1 cellular context compared by ENCODE assay signal in the genomic region with DNA sequence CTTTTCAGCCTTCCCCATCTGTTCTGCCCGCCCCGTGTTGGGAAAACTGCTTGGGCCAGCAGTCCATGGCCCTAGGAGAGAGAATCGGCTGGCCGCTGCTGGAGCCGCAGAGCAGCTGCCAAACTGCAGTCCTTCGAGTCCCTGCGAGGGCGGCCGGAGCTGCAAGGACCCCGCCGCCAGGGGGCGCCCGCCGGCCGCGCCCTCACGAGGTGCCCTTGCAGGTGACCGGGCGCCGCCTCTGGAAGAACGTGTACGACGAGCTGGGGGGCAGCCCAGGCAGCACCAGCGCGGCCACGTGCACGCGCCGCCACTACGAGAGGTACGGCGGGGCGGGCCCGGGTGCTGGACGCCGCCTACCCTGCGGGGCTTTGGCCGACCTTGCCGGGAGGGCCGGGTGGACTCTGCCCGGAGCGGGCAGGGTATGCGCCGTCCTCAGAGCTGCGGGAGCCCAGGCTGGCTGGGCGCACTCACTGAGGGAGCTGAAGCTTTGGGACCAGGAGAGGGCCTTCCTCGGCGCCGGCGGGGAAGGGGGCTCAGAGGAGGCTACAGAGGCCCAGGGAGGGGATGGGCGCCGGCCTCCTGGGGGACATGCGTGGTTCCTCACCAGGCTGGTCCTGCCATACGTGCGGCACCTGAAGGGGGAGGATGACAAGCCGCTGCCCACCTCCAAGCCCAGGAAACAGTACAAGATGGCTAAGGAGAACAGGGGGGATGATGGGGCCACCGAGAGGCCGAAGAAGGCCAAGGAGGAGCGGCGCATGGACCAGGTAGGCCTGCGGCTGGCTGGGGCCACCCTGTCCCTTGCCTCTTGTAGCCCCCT.
TF ChIP-seq lines count a peak whose summit lies in the region.

No MANE protein-coding gene starts in this region.

TF ChIP-seq in HepG2, 621 proteins besides CTCF, POLR2A, EP300 and RAD21 (continued from another document and continues in another):
- TF ChIP-seq, protein P1, sequence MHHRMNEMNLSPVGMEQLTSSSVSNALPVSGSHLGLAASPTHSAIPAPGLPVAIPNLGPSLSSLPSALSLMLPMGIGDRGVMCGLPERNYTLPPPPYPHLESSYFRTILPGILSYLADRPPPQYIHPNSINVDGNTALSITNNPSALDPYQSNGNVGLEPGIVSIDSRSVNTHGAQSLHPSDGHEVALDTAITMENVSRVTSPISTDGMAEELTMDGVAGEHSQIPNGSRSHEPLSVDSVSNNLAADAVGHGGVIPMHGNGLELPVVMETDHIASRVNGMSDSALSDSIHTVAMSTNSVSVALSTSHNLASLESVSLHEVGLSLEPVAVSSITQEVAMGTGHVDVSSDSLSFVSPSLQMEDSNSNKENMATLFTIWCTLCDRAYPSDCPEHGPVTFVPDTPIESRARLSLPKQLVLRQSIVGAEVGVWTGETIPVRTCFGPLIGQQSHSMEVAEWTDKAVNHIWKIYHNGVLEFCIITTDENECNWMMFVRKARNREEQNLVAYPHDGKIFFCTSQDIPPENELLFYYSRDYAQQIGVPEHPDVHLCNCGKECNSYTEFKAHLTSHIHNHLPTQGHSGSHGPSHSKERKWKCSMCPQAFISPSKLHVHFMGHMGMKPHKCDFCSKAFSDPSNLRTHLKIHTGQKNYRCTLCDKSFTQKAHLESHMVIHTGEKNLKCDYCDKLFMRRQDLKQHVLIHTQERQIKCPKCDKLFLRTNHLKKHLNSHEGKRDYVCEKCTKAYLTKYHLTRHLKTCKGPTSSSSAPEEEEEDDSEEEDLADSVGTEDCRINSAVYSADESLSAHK (CRISPR knock-in tag; IDR thresholded peaks at IDR 0.05; ENCODE audit: borderline replicate concordance), result no peak
- TF ChIP-seq TCF7 (IDR thresholded peaks at IDR 0.05; ENCODE audit: low read depth) (no peak), TP53 (CRISPR knock-in tag; conservative IDR thresholded peaks at IDR 0.05) (no peak), KLF11 (CRISPR knock-in tag; IDR thresholded peaks at IDR 0.05) (peak; percentile 75; the same call in 1 of the 2 replicates), ZNF562 (CRISPR knock-in tag; IDR thresholded peaks at IDR 0.05; ENCODE audit: borderline replicate concordance) (no peak), HCFC1 (IDR thresholded peaks at IDR 0.05; ENCODE audit: low read depth, low read length) (no peak), MTF2 (CRISPR knock-in tag; IDR thresholded peaks at IDR 0.05; ENCODE audit: borderline replicate concordance) (peak; percentile 89), ZNF772 (CRISPR knock-in tag; IDR thresholded peaks at IDR 0.05) (peak; percentile 48; the same call in 1 of the 2 replicates), ZFP90 (CRISPR knock-in tag; IDR thresholded peaks at IDR 0.05; ENCODE audit: borderline replicate concordance) (peak; percentile 66; the same call in 1 of the 2 replicates), GTF3A (CRISPR knock-in tag; conservative IDR thresholded peaks at IDR 0.05) (no peak), ZNF883 (CRISPR knock-in tag; IDR thresholded peaks at IDR 0.05; ENCODE audit: not compliant biosample characterization) (peak; percentile 97), ZNF619 (CRISPR knock-in tag; IDR thresholded peaks at IDR 0.05) (peak; percentile 91), KDM4B (CRISPR knock-in tag; IDR thresholded peaks at IDR 0.05) (no peak; the same call in 1 of the 2 replicates), CHCHD3 (CRISPR knock-in tag; IDR thresholded peaks at IDR 0.05) (peak; percentile 68; the same call in 1 of the 2 replicates), IKZF1 (IDR thresholded peaks at IDR 0.05) (no peak), BCL6 (CRISPR knock-in tag; IDR thresholded peaks at IDR 0.05) (peak; percentile 70), ZNF30 (CRISPR knock-in tag; IDR thresholded peaks at IDR 0.05) (no peak), TSC22D2 (CRISPR knock-in tag; IDR thresholded peaks at IDR 0.05; ENCODE audit: borderline replicate concordance) (peak; percentile 98; the same call in 1 of the 2 replicates), ZNF451 (CRISPR knock-in tag; IDR thresholded peaks at IDR 0.05) (peak; percentile 99), ZNF441 (CRISPR knock-in tag; IDR thresholded peaks at IDR 0.05; ENCODE audit: borderline replicate concordance) (peak; percentile 88; the same call in 1 of the 2 replicates), NFE2 (CRISPR knock-in tag; IDR thresholded peaks at IDR 0.05) (no peak), HMG20A (CRISPR knock-in tag; IDR thresholded peaks at IDR 0.05; ENCODE audit: borderline replicate concordance) (peak; percentile 60; the same call in 1 of the 2 replicates), TMF1 (CRISPR knock-in tag; IDR thresholded peaks at IDR 0.05; ENCODE audit: low read depth) (peak; percentile 89), NAIF1 (CRISPR knock-in tag; IDR thresholded peaks at IDR 0.05; ENCODE audit: borderline replicate concordance) (peak; percentile 68; the same call in 1 of the 2 replicates), NR2F6 (IDR thresholded peaks at IDR 0.05) (no peak), NR2F6 (CRISPR knock-in tag; IDR thresholded peaks at IDR 0.05) (peak; percentile 88), NFE2L2 (IDR thresholded peaks at IDR 0.05; ENCODE audit: low read length) (no peak), ATF7-NPFF (CRISPR knock-in tag; IDR thresholded peaks at IDR 0.05; ENCODE audit: low read depth) (peak; percentile 96), MEIS2 (CRISPR knock-in tag; IDR thresholded peaks at IDR 0.05) (peak; percentile 90), SMC3 (IDR thresholded peaks at IDR 0.05; ENCODE audit: low read length) (peak; percentile 35; the same call in 1 of the 2 replicates), KLF15 (CRISPR knock-in tag; IDR thresholded peaks at IDR 0.05; ENCODE audit: borderline replicate concordance) (no peak)
- TF ChIP-seq, protein P2, sequence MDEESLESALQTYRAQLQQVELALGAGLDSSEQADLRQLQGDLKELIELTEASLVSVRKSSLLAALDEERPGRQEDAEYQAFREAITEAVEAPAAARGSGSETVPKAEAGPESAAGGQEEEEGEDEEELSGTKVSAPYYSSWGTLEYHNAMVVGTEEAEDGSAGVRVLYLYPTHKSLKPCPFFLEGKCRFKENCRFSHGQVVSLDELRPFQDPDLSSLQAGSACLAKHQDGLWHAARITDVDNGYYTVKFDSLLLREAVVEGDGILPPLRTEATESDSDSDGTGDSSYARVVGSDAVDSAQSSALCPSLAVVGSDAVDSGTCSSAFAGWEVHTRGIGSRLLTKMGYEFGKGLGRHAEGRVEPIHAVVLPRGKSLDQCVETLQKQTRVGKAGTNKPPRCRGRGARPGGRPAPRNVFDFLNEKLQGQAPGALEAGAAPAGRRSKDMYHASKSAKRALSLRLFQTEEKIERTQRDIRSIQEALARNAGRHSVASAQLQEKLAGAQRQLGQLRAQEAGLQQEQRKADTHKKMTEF (CRISPR knock-in tag; IDR thresholded peaks at IDR 0.05), result peak; percentile 98
- TF ChIP-seq, protein P3, sequence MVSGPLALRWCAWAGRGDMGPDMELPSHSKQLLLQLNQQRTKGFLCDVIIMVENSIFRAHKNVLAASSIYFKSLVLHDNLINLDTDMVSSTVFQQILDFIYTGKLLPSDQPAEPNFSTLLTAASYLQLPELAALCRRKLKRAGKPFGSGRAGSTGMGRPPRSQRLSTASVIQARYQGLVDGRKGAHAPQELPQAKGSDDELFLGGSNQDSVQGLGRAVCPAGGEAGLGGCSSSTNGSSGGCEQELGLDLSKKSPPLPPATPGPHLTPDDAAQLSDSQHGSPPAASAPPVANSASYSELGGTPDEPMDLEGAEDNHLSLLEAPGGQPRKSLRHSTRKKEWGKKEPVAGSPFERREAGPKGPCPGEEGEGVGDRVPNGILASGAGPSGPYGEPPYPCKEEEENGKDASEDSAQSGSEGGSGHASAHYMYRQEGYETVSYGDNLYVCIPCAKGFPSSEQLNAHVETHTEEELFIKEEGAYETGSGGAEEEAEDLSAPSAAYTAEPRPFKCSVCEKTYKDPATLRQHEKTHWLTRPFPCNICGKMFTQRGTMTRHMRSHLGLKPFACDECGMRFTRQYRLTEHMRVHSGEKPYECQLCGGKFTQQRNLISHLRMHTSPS (CRISPR knock-in tag; IDR thresholded peaks at IDR 0.05; ENCODE audit: low read depth), result peak; percentile 90
- TF ChIP-seq, protein P4, sequence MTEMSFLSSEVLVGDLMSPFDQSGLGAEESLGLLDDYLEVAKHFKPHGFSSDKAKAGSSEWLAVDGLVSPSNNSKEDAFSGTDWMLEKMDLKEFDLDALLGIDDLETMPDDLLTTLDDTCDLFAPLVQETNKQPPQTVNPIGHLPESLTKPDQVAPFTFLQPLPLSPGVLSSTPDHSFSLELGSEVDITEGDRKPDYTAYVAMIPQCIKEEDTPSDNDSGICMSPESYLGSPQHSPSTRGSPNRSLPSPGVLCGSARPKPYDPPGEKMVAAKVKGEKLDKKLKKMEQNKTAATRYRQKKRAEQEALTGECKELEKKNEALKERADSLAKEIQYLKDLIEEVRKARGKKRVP (CRISPR knock-in tag; IDR thresholded peaks at IDR 0.05), result peak in 1 of 2 experiments; percentile 65; a peak in 1 of 4 replicates
- TF ChIP-seq, protein P5, sequence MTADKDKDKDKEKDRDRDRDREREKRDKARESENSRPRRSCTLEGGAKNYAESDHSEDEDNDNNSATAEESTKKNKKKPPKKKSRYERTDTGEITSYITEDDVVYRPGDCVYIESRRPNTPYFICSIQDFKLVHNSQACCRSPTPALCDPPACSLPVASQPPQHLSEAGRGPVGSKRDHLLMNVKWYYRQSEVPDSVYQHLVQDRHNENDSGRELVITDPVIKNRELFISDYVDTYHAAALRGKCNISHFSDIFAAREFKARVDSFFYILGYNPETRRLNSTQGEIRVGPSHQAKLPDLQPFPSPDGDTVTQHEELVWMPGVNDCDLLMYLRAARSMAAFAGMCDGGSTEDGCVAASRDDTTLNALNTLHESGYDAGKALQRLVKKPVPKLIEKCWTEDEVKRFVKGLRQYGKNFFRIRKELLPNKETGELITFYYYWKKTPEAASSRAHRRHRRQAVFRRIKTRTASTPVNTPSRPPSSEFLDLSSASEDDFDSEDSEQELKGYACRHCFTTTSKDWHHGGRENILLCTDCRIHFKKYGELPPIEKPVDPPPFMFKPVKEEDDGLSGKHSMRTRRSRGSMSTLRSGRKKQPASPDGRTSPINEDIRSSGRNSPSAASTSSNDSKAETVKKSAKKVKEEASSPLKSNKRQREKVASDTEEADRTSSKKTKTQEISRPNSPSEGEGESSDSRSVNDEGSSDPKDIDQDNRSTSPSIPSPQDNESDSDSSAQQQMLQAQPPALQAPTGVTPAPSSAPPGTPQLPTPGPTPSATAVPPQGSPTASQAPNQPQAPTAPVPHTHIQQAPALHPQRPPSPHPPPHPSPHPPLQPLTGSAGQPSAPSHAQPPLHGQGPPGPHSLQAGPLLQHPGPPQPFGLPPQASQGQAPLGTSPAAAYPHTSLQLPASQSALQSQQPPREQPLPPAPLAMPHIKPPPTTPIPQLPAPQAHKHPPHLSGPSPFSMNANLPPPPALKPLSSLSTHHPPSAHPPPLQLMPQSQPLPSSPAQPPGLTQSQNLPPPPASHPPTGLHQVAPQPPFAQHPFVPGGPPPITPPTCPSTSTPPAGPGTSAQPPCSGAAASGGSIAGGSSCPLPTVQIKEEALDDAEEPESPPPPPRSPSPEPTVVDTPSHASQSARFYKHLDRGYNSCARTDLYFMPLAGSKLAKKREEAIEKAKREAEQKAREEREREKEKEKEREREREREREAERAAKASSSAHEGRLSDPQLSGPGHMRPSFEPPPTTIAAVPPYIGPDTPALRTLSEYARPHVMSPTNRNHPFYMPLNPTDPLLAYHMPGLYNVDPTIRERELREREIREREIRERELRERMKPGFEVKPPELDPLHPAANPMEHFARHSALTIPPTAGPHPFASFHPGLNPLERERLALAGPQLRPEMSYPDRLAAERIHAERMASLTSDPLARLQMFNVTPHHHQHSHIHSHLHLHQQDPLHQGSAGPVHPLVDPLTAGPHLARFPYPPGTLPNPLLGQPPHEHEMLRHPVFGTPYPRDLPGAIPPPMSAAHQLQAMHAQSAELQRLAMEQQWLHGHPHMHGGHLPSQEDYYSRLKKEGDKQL (CRISPR knock-in tag; IDR thresholded peaks at IDR 0.05; ENCODE audit: low read depth), result peak; percentile 74
- TF ChIP-seq, protein P6, sequence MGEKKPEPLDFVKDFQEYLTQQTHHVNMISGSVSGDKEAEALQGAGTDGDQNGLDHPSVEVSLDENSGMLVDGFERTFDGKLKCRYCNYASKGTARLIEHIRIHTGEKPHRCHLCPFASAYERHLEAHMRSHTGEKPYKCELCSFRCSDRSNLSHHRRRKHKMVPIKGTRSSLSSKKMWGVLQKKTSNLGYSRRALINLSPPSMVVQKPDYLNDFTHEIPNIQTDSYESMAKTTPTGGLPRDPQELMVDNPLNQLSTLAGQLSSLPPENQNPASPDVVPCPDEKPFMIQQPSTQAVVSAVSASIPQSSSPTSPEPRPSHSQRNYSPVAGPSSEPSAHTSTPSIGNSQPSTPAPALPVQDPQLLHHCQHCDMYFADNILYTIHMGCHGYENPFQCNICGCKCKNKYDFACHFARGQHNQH (CRISPR knock-in tag; IDR thresholded peaks at IDR 0.05), result peak; percentile 83
